Comparison of ENCODE assay signal across 1 cellular context in the genomic region with DNA sequence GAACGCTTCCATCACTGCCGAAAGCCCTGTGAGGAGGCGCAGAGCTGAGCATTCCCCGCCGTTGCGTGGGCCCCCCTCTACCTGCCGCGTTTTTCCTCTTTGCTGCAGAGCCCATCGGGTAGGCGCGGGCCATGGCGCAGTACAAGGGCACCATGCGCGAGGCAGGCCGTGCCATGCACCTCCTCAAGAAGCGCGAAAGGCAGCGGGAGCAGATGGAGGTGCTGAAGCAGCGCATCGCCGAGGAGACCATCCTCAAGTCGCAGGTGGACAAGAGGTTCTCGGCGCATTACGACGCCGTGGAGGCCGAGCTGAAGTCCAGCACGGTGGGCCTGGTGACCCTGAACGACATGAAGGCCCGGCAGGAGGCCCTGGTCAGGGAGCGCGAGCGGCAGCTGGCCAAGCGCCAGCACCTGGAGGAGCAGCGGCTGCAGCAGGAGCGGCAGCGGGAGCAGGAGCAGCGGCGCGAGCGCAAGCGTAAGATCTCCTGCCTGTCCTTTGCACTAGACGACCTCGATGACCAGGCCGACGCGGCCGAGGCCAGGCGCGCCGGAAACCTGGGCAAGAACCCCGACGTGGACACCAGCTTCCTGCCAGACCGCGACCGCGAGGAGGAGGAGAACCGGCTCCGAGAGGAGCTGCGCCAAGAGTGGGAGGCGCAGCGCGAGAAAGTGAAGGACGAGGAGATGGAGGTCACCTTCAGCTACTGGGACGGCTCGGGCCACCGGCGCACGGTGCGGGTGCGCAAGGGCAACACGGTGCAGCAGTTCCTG.
TF ChIP-seq lines count a peak whose summit lies in the region.

No MANE protein-coding gene starts in this region.

TF ChIP-seq in A549, 52 proteins besides CTCF, POLR2A, EP300 and RAD21 (continued from another document):
- no peak for TF ChIP-seq NPAS2 (CRISPR knock-in tag; IDR thresholded peaks at IDR 0.05; ENCODE audit: borderline replicate concordance)
